Comparison of ENCODE assay signal across 20 cellular contexts in genomic region chr2:54768772-54769428, GRCh38. TPM values are rescaled to one million over a fixed set of nuclear protein-coding genes. Genes with fewer than 3 reads are reported as not detected.
DNase-seq lines count a peak whose midpoint lies in the region; TF ChIP-seq lines count a peak whose summit lies in the region.
"Had no signal": no experiment of that assay in that cellular context is flagged by ENCODE, and none has a peak within 500 bp of the region (broad histone marks: within the 10 kb centered on the region; RNA-seq: fewer than 3 reads in every experiment).

No MANE protein-coding gene starts in this region.

- H3K9me3 ChIP-seq in right atrium auricular region = no peaks in the 10 kb centered on the region
- H3K9me3 ChIP-seq: heart left ventricle, thyroid gland had no signal

- H3K36me3 ChIP-seq in right atrium auricular region = no peaks in the 10 kb centered on the region
- H3K36me3 ChIP-seq: heart left ventricle, thyroid gland, WERI-Rb-1 had no signal

- DNase-seq in DMS 273 treated with DMSO at 0.1 percent for 48 hours (lab: John Stamatoyannopoulos, UW) = peak; percentile 23
- peak; percentile 62 for DNase-seq in NCI-H1417 treated with DMSO at 0.1 percent for 48 hours (lab: John Stamatoyannopoulos, UW)
- peak; percentile 35 for DNase-seq in RPMI7951 (ENCODE audit: low read depth)
- DNase-seq in fibroblast of mammary gland (ENCODE audit: low read depth) = peak; percentile 48
- DNase-seq in stimulated activated naive CD4-positive, alpha-beta T cell treated with Interleukin-2 at 50 U/mL for 16 hours (lab: John Stamatoyannopoulos, UW) = no peak
- no peak for DNase-seq in iPS-NIHi7 (ENCODE audit: extremely low spot score)
- DNase-seq in right atrium auricular region (ENCODE audit: low spot score) = no peak
- DNase-seq: activated naive CD4-positive, alpha-beta T cell treated with anti-CD3 and anti-CD28 coated beads, Interleukin-2, amount 50 U/mL, for 16 hours; aorta; CD4-positive, alpha-beta T cell; cortex of kidney; DMS153; heart left ventricle; NCI-H1436; posterior cingulate gyrus; stimulated activated naive CD8-positive, alpha-beta T cell treated with anti-CD3 and anti-CD28 coated beads, Interleukin-15, amount 100 ng/mL, for 72 hours; T-helper 9 cell; thyroid gland; WERI-Rb-1 had no signal

- H3K27me3 ChIP-seq in right atrium auricular region = no peaks in the 10 kb centered on the region
- H3K27me3 ChIP-seq: heart left ventricle, thyroid gland had no signal

- TF ChIP-seq CTCF in fibroblast of mammary gland (conservative IDR thresholded peaks at IDR 0.05; ENCODE audit: control insufficient read depth, insufficient read depth, low read depth, low read length) (no peak), right atrium auricular region (IDR thresholded peaks at IDR 0.05) (no peak)

- H3K4me3 ChIP-seq in fibroblast of mammary gland (ENCODE audit: control insufficient read depth, low read depth, low read length) (no peak overlapping the region), right atrium auricular region (no peak overlapping the region)
- H3K4me3 ChIP-seq: heart left ventricle, thyroid gland had no signal

- no peak overlapping the region for H3K27ac ChIP-seq in right atrium auricular region
- H3K27ac ChIP-seq: heart left ventricle, HL-60, thyroid gland, WERI-Rb-1 had no signal

- H3K4me1 ChIP-seq in right atrium auricular region = no peaks in the 10 kb centered on the region
- H3K4me1 ChIP-seq: heart left ventricle, thyroid gland had no signal

RNA-seq across cellular contexts. Expression of gene EML6, which starts 45.4 kb away (rescaled TPM):
- total RNA-seq in RPMI7951 (2014; rRNA removed; shearing (Covaris generic)) = 0.72 and 2.1 TPM in 2 replicates
- 1 to 10 TPM; 1.1 to 1.2 TPM for total RNA-seq in right atrium auricular region

Comparison
In these comparisons a context has a peak if more than half of its experiments do, and no peak if none do; other contexts are left out.
1. DNase-seq: peak in DMS 273 treated with DMSO at 0.1 percent for 48 hours (single experiment), NCI-H1417 treated with DMSO at 0.1 percent for 48 hours (single experiment), RPMI7951 (single experiment) and fibroblast of mammary gland (single experiment); none in stimulated activated naive CD4-positive, alpha-beta T cell treated with Interleukin-2 at 50 U/mL for 16 hours (single experiment), iPS-NIHi7 (single experiment) and right atrium auricular region (single experiment).